ENCODE assay signal across 8 cellular contexts in genomic region chr14:50610465-50610864, GRCh38.
"Had no signal": no experiment of that assay in that cellular context is flagged by ENCODE, and none has a peak within 500 bp of the region (broad histone marks: within the 10 kb centered on the region; RNA-seq: fewer than 3 reads in every experiment).

No MANE protein-coding gene starts in this region.

- H3K4me2 ChIP-seq: GM23338, KMS-11 had no signal

- H3K9me3 Mint-ChIP-seq: GM23338, H9 had no signal

- FAIRE-seq: H1, H54, HTR-8/SVneo had no signal

- H2AFZ ChIP-seq: GM23338 had no signal

- DNase-seq: H9, HCEC 1CT, KBM-7 had no signal

- H3K4me1 Mint-ChIP-seq: GM23338, H9 had no signal

- H3K27ac ChIP-seq: KMS-11 had no signal

- H3K4me3 ChIP-seq: GM23338 had no signal

- H3K27ac Mint-ChIP-seq: GM23338, H9 had no signal

- ATAC-seq: GM23338 had no signal

- H3K4me3 Mint-ChIP-seq: GM23338, H9 had no signal

- H3K9ac ChIP-seq: KMS-11 had no signal
